8 cellular contexts compared by ENCODE assay signal in the genomic region with DNA sequence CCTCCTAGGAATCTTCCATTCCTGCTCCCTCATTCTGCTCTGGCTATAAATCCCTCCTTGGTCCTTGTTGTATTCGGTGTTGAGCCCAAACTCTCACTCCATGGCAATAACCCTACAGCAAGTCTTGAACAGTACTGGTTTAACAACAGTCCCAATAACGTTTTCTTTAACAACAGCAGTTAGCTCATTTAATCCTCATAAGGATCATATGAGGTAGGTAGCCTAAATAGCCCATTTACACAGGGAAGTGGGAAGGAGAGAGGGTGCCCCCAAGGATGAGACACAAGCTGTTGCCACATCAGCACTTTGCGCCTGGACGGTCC. TPM values are rescaled to one million over a fixed set of nuclear protein-coding genes. Genes with fewer than 3 reads are reported as not detected.
DNase-seq lines count a peak whose midpoint lies in the region; ATAC-seq and TF ChIP-seq lines count a peak whose summit lies in the region.

No MANE protein-coding gene starts in this region.

- POLR2A ChIA-PET in CD4-positive, alpha-beta memory T cell (lab: Charles Lee; ENCODE audit: partially characterized antibody): interaction anchor here (0.8 to 4.4 kb wide), 10 partner anchors 9 to 494 kb away, joined by 3 to 31 read pairs (median 4); a partner anchor contains a TSS

- H3K9me3 ChIP-seq in CD4-positive, alpha-beta memory T cell (ENCODE audit: control insufficient read depth in 1 of 2, low read length in 2 of 2): no peaks in the 10 kb centered on the region
- H3K9me3 ChIP-seq in HUES64 (ENCODE audit: insufficient read depth, low read depth, low read length): no peaks in the 10 kb centered on the region

- no peak overlapping the region for H3K9ac ChIP-seq in HUES64 (ENCODE audit: low read depth, low read length)

- H3K4me3 Mint-ChIP-seq in CD4-positive, alpha-beta memory T cell: peak overlapping the region; percentile 89 to 97 (median 92)
- peak overlapping the region; percentile 95 for H3K4me3 Mint-ChIP-seq in neural crest cell

- H3K36me3 ChIP-seq in CD4-positive, alpha-beta memory T cell (ENCODE audit: insufficient read depth, low read length): no peaks in the 10 kb centered on the region
- no peaks in the 10 kb centered on the region for H3K36me3 ChIP-seq in HUES64 (ENCODE audit: insufficient read depth, low read length)

- H3K4me1 ChIP-seq in CD4-positive, alpha-beta memory T cell (ENCODE audit: insufficient read depth, low read length): peaks cover 60% of the 10 kb centered on the region
- peaks cover 27% of the 10 kb centered on the region for H3K4me1 ChIP-seq in HUES64 (ENCODE audit: insufficient read depth, low read length)

- ATAC-seq in GM19023 (IDR thresholded peaks at IDR 0.05; ENCODE audit: unreplicated experiment) (no peak), GM18870 (IDR thresholded peaks at IDR 0.05; ENCODE audit: unreplicated experiment) (no peak), left lobe of liver (no peak)

- H3K9me3 Mint-ChIP-seq in CD4-positive, alpha-beta memory T cell: no peaks in the 10 kb centered on the region
- H3K9me3 Mint-ChIP-seq in neural crest cell: no peaks in the 10 kb centered on the region

- no peak for TF ChIP-seq CTCF in neural crest cell (conservative IDR thresholded peaks at IDR 0.05)

- H3K4me1 Mint-ChIP-seq in CD4-positive, alpha-beta memory T cell: peaks cover 36 to 81% (median 54%) of the 10 kb centered on the region in 4 donors
- peaks cover 27% of the 10 kb centered on the region for H3K4me1 Mint-ChIP-seq in neural crest cell

- no peaks in the 10 kb centered on the region for H3K27me3 ChIP-seq in CD4-positive, alpha-beta memory T cell (ENCODE audit: insufficient read depth, low read length)
- H3K27me3 ChIP-seq in HUES64 (ENCODE audit: insufficient read depth, low read length): no peaks in the 10 kb centered on the region

- H3K36me3 Mint-ChIP-seq in CD4-positive, alpha-beta memory T cell: peaks cover 0 to 2% of the 10 kb centered on the region in 2 donors
- H3K36me3 Mint-ChIP-seq in neural crest cell (ENCODE audit: low read depth): no peaks in the 10 kb centered on the region

- CTCF ChIA-PET in CD4-positive, alpha-beta memory T cell (lab: Charles Lee; ENCODE audit: partially characterized antibody): interaction anchor here (0.8 to 3.6 kb wide), 6 partner anchors 8 to 92 kb away, joined by 3 to 20 read pairs (median 6); a partner anchor contains a TSS

- no peaks in the 10 kb centered on the region for H3K27me3 Mint-ChIP-seq in CD4-positive, alpha-beta memory T cell
- no peaks in the 10 kb centered on the region for H3K27me3 Mint-ChIP-seq in neural crest cell (ENCODE audit: low read depth)

- peak overlapping the region; percentile 81 for H3K27ac ChIP-seq in CD4-positive, alpha-beta memory T cell (ENCODE audit: low read depth, low read length)
- H3K27ac ChIP-seq in HUES64 (ENCODE audit: low read depth, low read length): no peak overlapping the region
- H3K27ac ChIP-seq in cingulate gyrus (ENCODE audit: low read depth, low read length): peak overlapping the region; percentile 95

- intact Hi-C loops in CD4-positive, alpha-beta memory T cell (cut with micrococcal nuclease): no loop called here

- 44% methylated on average over 4 of the region's 4 CpGs for WGBS in HUES64

- H3K4me3 ChIP-seq in CD4-positive, alpha-beta memory T cell (ENCODE audit: low read length in 2 of 2): peak overlapping the region in 1 of 2 donors; percentile 84
- peak overlapping the region; percentile 78 for H3K4me3 ChIP-seq in HUES64 (ENCODE audit: low read length)

- DNase-seq in CD4-positive, alpha-beta memory T cell: no peak
- no peak for DNase-seq in neural crest cell (ENCODE audit: low read depth, low spot score)
- DNase-seq in activated effector memory CD4-positive, alpha-beta T cell treated with anti-CD3 and anti-CD28 coated beads, Interleukin-2, amount 50 U/mL, for 16 hours: no peak
- no peak for DNase-seq in left lobe of liver (ENCODE audit: low spot score)

- peak overlapping the region; percentile 44 to 93 (median 87) for H3K27ac Mint-ChIP-seq in CD4-positive, alpha-beta memory T cell
- H3K27ac Mint-ChIP-seq in neural crest cell (ENCODE audit: unreplicated experiment): no peak overlapping the region

RNA-seq across cellular contexts. Expression of a gene that starts 0.4 kb away (rescaled TPM):
- total RNA-seq in CD4-positive, alpha-beta memory T cell: 10 to 100 TPM; 19.0 to 21.7 TPM
- 10 to 100 TPM; 53.4 to 76.9 TPM for polyA plus RNA-seq in CD4-positive, alpha-beta memory T cell
- 43.9 TPM for polyA plus RNA-seq in HUES64 (2013, experiment 1 of 2)
- polyA plus RNA-seq in HUES64 (2013, experiment 2 of 2): 50.5 TPM
- total RNA-seq in neural crest cell: 36.0 and 36.9 TPM in 2 replicates
- 9.0 TPM for total RNA-seq in left lobe of liver

RNA-seq across cellular contexts. Expression of a gene that starts 26.5 kb away (rescaled TPM):
- total RNA-seq in CD4-positive, alpha-beta memory T cell: not detected
- polyA plus RNA-seq in CD4-positive, alpha-beta memory T cell: not detected
- polyA plus RNA-seq in HUES64 (2013, experiment 1 of 2): 0.85 TPM
- 0.76 TPM for polyA plus RNA-seq in HUES64 (2013, experiment 2 of 2)
- total RNA-seq in neural crest cell (not detected in 2 replicates), left lobe of liver (not detected)

RNA-seq across cellular contexts. Expression of a gene that starts 44.0 kb away (rescaled TPM):
- under 1 TPM; 0.17 to 0.23 TPM for total RNA-seq in CD4-positive, alpha-beta memory T cell
- polyA plus RNA-seq in CD4-positive, alpha-beta memory T cell: under 1 TPM in 1 of 2 donors, not detected in 1; 0.07 TPM
- polyA plus RNA-seq in HUES64 (2013, experiment 1 of 2): 20.7 TPM
- polyA plus RNA-seq in HUES64 (2013, experiment 2 of 2): 19.1 TPM
- total RNA-seq in neural crest cell (9.7 TPM in 2 replicates), left lobe of liver (not detected)

RNA-seq across cellular contexts. Expression of a gene that starts 54.5 kb away (rescaled TPM):
- 10 to 100 TPM; 20.7 to 22.7 TPM for total RNA-seq in CD4-positive, alpha-beta memory T cell
- 10 to 100 TPM; 51.5 to 55.1 TPM for polyA plus RNA-seq in CD4-positive, alpha-beta memory T cell
- 213 TPM for polyA plus RNA-seq in HUES64 (2013, experiment 1 of 2)
- 198 TPM for polyA plus RNA-seq in HUES64 (2013, experiment 2 of 2)
- total RNA-seq in neural crest cell (106 and 111 TPM in 2 replicates), left lobe of liver (28.3 TPM)
